Comparison of ENCODE assay signal across 8 cellular contexts in genomic region chr2:152718047-152718908, GRCh38. TPM values are rescaled to one million over a fixed set of nuclear protein-coding genes. Genes with fewer than 3 reads are reported as not detected.
A peak's percentile ranks its signal among the peaks of the same experiment; 100 is the strongest.
DNase-seq lines count a peak whose midpoint lies in the region; ATAC-seq and TF ChIP-seq lines count a peak whose summit lies in the region.

Gene ARL6IP6, plus strand, starts transcription at chr2:152718620. Its CDS starts 5 bp downstream, at chr2:152718625.

- H3K4me2 ChIP-seq in BLaER1 treated with 17β-estradiol and CSF1 and Interleukin-3, amounts not matched to agents 10 nM and 100 nM: peak within 1 kb of the TSS; percentile 75 to 94 (median 85)

- no peaks in the 10 kb centered on the region for H3K27me3 Mint-ChIP-seq in activated CD4-positive, alpha-beta T cell treated with anti-CD3 and anti-CD28 coated beads, Interleukin-2, amount 10 ng/mL, durations not matched to agents 7 days and 5 days

- POLR2A ChIA-PET in activated CD4-positive, alpha-beta T cell treated with anti-CD3 and anti-CD28 coated beads, Interleukin-2, amount 10 ng/mL, durations not matched to agents 7 days and 5 days (lab: Charles Lee): interaction anchor here (1.2 kb wide), 1 partner anchor 24 kb away, joined by 10 read pairs; no protein-coding TSS in a partner anchor

- ATAC-seq in GM19372 (IDR thresholded peaks at IDR 0.05; ENCODE audit: low read depth, unreplicated experiment) (peak; percentile 59), HG03521 (IDR thresholded peaks at IDR 0.05; ENCODE audit: unreplicated experiment) (peak; percentile 66), left colon (peak; percentile 79)

- CTCF ChIA-PET in activated CD4-positive, alpha-beta T cell treated with anti-CD3 and anti-CD28 coated beads, Interleukin-2, amount 10 ng/mL, durations not matched to agents 7 days and 5 days (lab: Charles Lee): interaction anchor here (0.6 to 1.3 kb wide), 4 partner anchors 11 to 548 kb away, joined by 3 to 5 read pairs (median 4); partner anchors contain the start of gene STAM2

- H3K27ac ChIP-seq in BLaER1 treated with 17β-estradiol and CSF1 and Interleukin-3, amounts not matched to agents 10 nM and 100 nM: peak within 1 kb of the TSS; percentile 92 to 99 (median 98)
- H3K27ac ChIP-seq in coronary artery: peak within 1 kb of the TSS; percentile 90 to 100

- H3K4me3 Mint-ChIP-seq in activated CD4-positive, alpha-beta T cell treated with anti-CD3 and anti-CD28 coated beads, Interleukin-2, amount 10 ng/mL, durations not matched to agents 7 days and 5 days: peak within 1 kb of the TSS; percentile 99

- peaks cover 69% of the 10 kb centered on the region for H3K4me1 Mint-ChIP-seq in activated CD4-positive, alpha-beta T cell treated with anti-CD3 and anti-CD28 coated beads, Interleukin-2, amount 10 ng/mL, durations not matched to agents 7 days and 5 days

- H3K27me3 ChIP-seq in BLaER1 treated with 17β-estradiol and CSF1 and Interleukin-3, amounts not matched to agents 10 nM and 100 nM: no peaks in the 10 kb centered on the region

- H3K4me1 ChIP-seq in BLaER1 treated with 17β-estradiol and CSF1 and Interleukin-3, amounts not matched to agents 10 nM and 100 nM: peaks cover 24 to 45% (median 36%) of the 10 kb centered on the region in 10 experiments

- H3K36me3 ChIP-seq in BLaER1 treated with 17β-estradiol and CSF1 and Interleukin-3, amounts not matched to agents 10 nM and 100 nM: peaks cover 34 to 55% (median 46%) of the 10 kb centered on the region in 11 experiments

- no peaks in the 10 kb centered on the region for H3K9me3 ChIP-seq in BLaER1 treated with 17β-estradiol and CSF1 and Interleukin-3, amounts not matched to agents 10 nM and 100 nM (replicated peaks in 1 of 11)

- intact Hi-C loops in left colon (cut with DNase I, micrococcal nuclease): no loop called here

- no peak for TF ChIP-seq CTCF in coronary artery (IDR thresholded peaks at IDR 0.05)

- peaks cover 28 to 56% (median 36%) of the 10 kb centered on the region in 11 experiments; a peak in 21 of 22 replicates for H4K20me1 ChIP-seq in BLaER1 treated with 17β-estradiol and CSF1 and Interleukin-3, amounts not matched to agents 10 nM and 100 nM

- no peaks in the 10 kb centered on the region for H3K9me3 Mint-ChIP-seq in activated CD4-positive, alpha-beta T cell treated with anti-CD3 and anti-CD28 coated beads, Interleukin-2, amount 10 ng/mL, durations not matched to agents 7 days and 5 days

- peaks cover 55% of the 10 kb centered on the region for H3K36me3 Mint-ChIP-seq in activated CD4-positive, alpha-beta T cell treated with anti-CD3 and anti-CD28 coated beads, Interleukin-2, amount 10 ng/mL, durations not matched to agents 7 days and 5 days (ENCODE audit: low read depth)

- DNase-seq in NCI-H69 (lab: John Stamatoyannopoulos, UW): peak; percentile 92
- DNase-seq in activated CD4-positive, alpha-beta T cell treated with anti-CD3 and anti-CD28 coated beads, Interleukin-2, amount 10 ng/mL, durations not matched to agents 7 days and 5 days: peak; percentile 95
- peak; percentile 97 for DNase-seq in coronary artery (ENCODE audit: low spot score)
- peak; percentile 93 to 94 for DNase-seq in left colon
- DNase-seq in stimulated activated CD4-positive, alpha-beta T cell treated with anti-CD3 and anti-CD28 coated beads, Interleukin-1b, Interleukin-23, amount 100 ng/mL, for 4 hours (ENCODE audit: low read depth in 2 of 2): peak; percentile 83 to 88

- H3K4me3 ChIP-seq in BLaER1 treated with 17β-estradiol and CSF1 and Interleukin-3, amounts not matched to agents 10 nM and 100 nM: peak within 1 kb of the TSS; percentile 71 to 94 (median 82)
- H3K4me3 ChIP-seq in coronary artery: peak within 1 kb of the TSS; percentile 89

- H3K27ac Mint-ChIP-seq in activated CD4-positive, alpha-beta T cell treated with anti-CD3 and anti-CD28 coated beads, Interleukin-2, amount 10 ng/mL, durations not matched to agents 7 days and 5 days: peak within 1 kb of the TSS; percentile 99

- H3K9ac ChIP-seq in BLaER1 treated with 17β-estradiol and CSF1 and Interleukin-3, amounts not matched to agents 10 nM and 100 nM: peak within 1 kb of the TSS; percentile 90 to 98 (median 97)

RNA-seq across cellular contexts. Expression of gene ARL6IP6, which starts in this region (rescaled TPM):
- 10 to 100 TPM; 37.4 to 57.5 TPM for total RNA-seq in activated CD4-positive, alpha-beta T cell treated with anti-CD3 and anti-CD28 coated beads, Interleukin-2, amount 10 ng/mL, durations not matched to agents 7 days and 5 days
- 10 to 100 TPM; 16.0 to 16.5 TPM for total RNA-seq in left colon

Comparison
In these comparisons a context has a peak if more than half of its experiments do, and no peak if none do; other contexts are left out.
1. Peak in every context shown above with its lines: DNase-seq, ATAC-seq, H3K4me3 ChIP-seq and H3K27ac ChIP-seq.